8 cellular contexts compared by ENCODE assay signal in the genomic region with DNA sequence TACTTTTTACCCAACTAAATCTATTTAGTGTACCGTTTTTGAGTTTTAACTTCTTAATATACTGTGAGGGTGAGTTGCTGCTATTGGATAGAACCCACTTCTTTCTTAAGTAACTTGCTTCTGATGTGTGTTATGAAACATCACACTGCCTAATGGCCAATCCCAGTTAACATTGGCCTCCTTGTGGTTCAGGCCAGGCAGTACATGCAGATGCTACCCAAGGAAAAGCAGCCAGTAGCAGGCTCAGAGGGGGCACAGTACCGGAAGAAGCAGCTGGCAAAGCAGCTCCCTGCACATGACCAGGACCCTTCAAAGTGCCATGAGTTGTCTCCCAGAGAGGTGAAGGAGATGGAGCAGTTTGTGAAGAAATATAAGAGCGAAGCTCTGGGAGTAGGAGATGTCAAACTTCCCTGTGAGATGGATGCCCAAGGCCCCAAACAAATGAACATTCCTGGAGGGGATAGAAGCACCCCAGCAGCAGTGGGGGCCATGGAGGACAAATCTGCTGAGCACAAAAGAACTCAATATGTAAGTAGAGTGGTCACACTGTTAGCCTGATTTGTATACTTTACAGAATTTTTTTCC. TPM values are rescaled to one million over a fixed set of nuclear protein-coding genes. Genes with fewer than 3 reads are reported as not detected.
A peak's percentile ranks its signal among the peaks of the same experiment; 100 is the strongest.
DNase-seq lines count a peak whose midpoint lies in the region; TF ChIP-seq lines count a peak whose summit lies in the region.

No MANE protein-coding gene starts in this region.

- in situ Hi-C loops in ACHN (cut with HindIII; ENCODE audit: low pct_ligation_motif_present, low pct_unique_long_range_greater_than_20kb, low sequenced_read_pairs), result loop anchor here (10.0 to 25.0 kb wide), 3 partner anchors 75 to 537 kb away; partner anchors contain the start of gene CAV1

- no peak for TF ChIP-seq POLR2A in ovary (IDR thresholded peaks at IDR 0.05)

- H3K27ac ChIP-seq in mesenchymal stem cell (ENCODE audit: low read length, poor library complexity, severe bottlenecking) (no peak overlapping the region), ovary (no peak overlapping the region)

- no peak overlapping the region for H2BK5ac ChIP-seq in mesenchymal stem cell (ENCODE audit: low read depth, low read length, poor library complexity, severe bottlenecking)

- H3K9ac ChIP-seq in mesenchymal stem cell (ENCODE audit: low read length), result no peak overlapping the region

- H3K79me1 ChIP-seq in mesenchymal stem cell (replicated peaks; ENCODE audit: low read length, poor library complexity, severe bottlenecking), result peaks cover 13% of the 10 kb centered on the region

- H4K91ac ChIP-seq in mesenchymal stem cell (ENCODE audit: low read length), result no peak overlapping the region

- TF ChIP-seq CTCF in GM12873 (IDR thresholded peaks at IDR 0.05; ENCODE audit: insufficient read depth, low read depth, low read length, missing control alignments) (peak; percentile 57), ovary (IDR thresholded peaks at IDR 0.05) (no peak)

- H4K8ac ChIP-seq in mesenchymal stem cell (ENCODE audit: low read length), result peak overlapping the region; percentile 50

- 97% methylated on average over 2 of the region's 3 CpGs for WGBS in mesenchymal stem cell
- 88 to 91% (median 90%) methylated on average over 3 of the region's 3 CpGs for WGBS in ovary, 3 donors

- no peak overlapping the region for H2BK15ac ChIP-seq in mesenchymal stem cell (ENCODE audit: low read depth, poor library complexity, severe bottlenecking)

- H3K27me3 ChIP-seq in mesenchymal stem cell (ENCODE audit: control insufficient read depth in 1 of 2, insufficient read depth in 1 of 2, low read length in 2 of 2) (no peaks in the 10 kb centered on the region), ovary (no peaks in the 10 kb centered on the region)

- H3K4me2 ChIP-seq in mesenchymal stem cell (ENCODE audit: low read length, poor library complexity, severe bottlenecking), result no peak overlapping the region

- H2AFZ ChIP-seq in mesenchymal stem cell (ENCODE audit: low read depth, low read length), result no peak overlapping the region

- intact Hi-C loops in ovary (cut with DNase I), result loop anchor here in 2 of 4 donors (10.0 kb wide), 1 partner anchor 555 kb away; no protein-coding TSS in a partner anchor

- no peak overlapping the region for H3K14ac ChIP-seq in mesenchymal stem cell (ENCODE audit: low read length in 2 of 2)

- TF ChIP-seq EP300 in Ishikawa (IDR thresholded peaks at IDR 0.05; ENCODE audit: borderline replicate concordance) (no peak), ovary (IDR thresholded peaks at IDR 0.05) (no peak)

- no peak overlapping the region for H3K4ac ChIP-seq in mesenchymal stem cell (ENCODE audit: low read depth in 1 of 2, low read length in 2 of 2)

- DNase-seq in ACHN (peak; percentile 71), astrocyte of the hippocampus (ENCODE audit: low read depth, low spot score) (peak; percentile 46), mesenchymal stem cell (peak; percentile 66), ovary (no peak), GM19240 (ENCODE audit: insufficient read length, low spot score) (no peak)
- DNase-seq in effector CD8-positive, alpha-beta T cell (lab: John Stamatoyannopoulos, UW), result no peak

- H3K36me3 ChIP-seq in mesenchymal stem cell (ENCODE audit: control insufficient read depth in 1 of 2, insufficient read depth in 2 of 2, low read depth in 1 of 2, low read length in 2 of 2) (peaks cover 5 to 7% of the 10 kb centered on the region in 2 experiments), ovary (no peaks in the 10 kb centered on the region)

- TF ChIP-seq RAD21 in Ishikawa (IDR thresholded peaks at IDR 0.05; ENCODE audit: low read depth), result peak; percentile 32; the same call in 1 of the 2 replicates

- no peak overlapping the region for H2AK5ac ChIP-seq in mesenchymal stem cell (ENCODE audit: low read length, severe bottlenecking)

- H3K4me1 ChIP-seq in mesenchymal stem cell (ENCODE audit: control insufficient read depth, insufficient read depth, low read depth, low read length) (no peaks in the 10 kb centered on the region), ovary (ENCODE audit: insufficient read depth) (no peaks in the 10 kb centered on the region)

- H3K23ac ChIP-seq in mesenchymal stem cell (ENCODE audit: low read length in 2 of 2), result no peak overlapping the region

- H3K9me3 ChIP-seq in mesenchymal stem cell (ENCODE audit: control insufficient read depth, low read length) (no peaks in the 10 kb centered on the region), ovary (no peaks in the 10 kb centered on the region)

- H3K18ac ChIP-seq in mesenchymal stem cell (ENCODE audit: low read depth in 1 of 2, low read length in 2 of 2), result no peak overlapping the region

- H3K4me3 ChIP-seq in mesenchymal stem cell (ENCODE audit: insufficient read depth in 1 of 2, low read depth in 1 of 2, low read length in 2 of 2) (no peak overlapping the region), ovary (no peak overlapping the region)

- H2BK120ac ChIP-seq in mesenchymal stem cell (ENCODE audit: low read depth, low read length), result no peak overlapping the region

- no peak overlapping the region for H2BK12ac ChIP-seq in mesenchymal stem cell (ENCODE audit: low read length in 2 of 2)

TF ChIP-seq in Ishikawa, 13 proteins besides CTCF, POLR2A, EP300 and RAD21:
- TF ChIP-seq TEAD4 (IDR thresholded peaks at IDR 0.05) (no peak), EGR1 (IDR thresholded peaks at IDR 0.05) (no peak), TAF1 (IDR thresholded peaks at IDR 0.05; ENCODE audit: low read depth) (no peak), CEBPB (IDR thresholded peaks at IDR 0.05) (no peak), NFIC (IDR thresholded peaks at IDR 0.05) (no peak), CREB1 (IDR thresholded peaks at IDR 0.05; ENCODE audit: low read depth) (no peak), ZBTB7A (IDR thresholded peaks at IDR 0.05; ENCODE audit: low read depth) (no peak)

RNA-seq across cellular contexts. Expression of gene TES, which starts 39.7 kb away (rescaled TPM):
- polyA plus RNA-seq in mesenchymal stem cell (2013, experiment 1 of 2), result 47.6 TPM
- polyA plus RNA-seq in mesenchymal stem cell (2013, experiment 2 of 2), result 50.2 TPM
- total RNA-seq in ovary, result 10 to 100 TPM in 4 of 7 donors, 1 to 10 TPM in 3; 6.0 to 52.3 (median 11.0) TPM
- 10 to 100 TPM; 11.1 to 65.0 TPM for polyA plus RNA-seq in ovary

Comparison
In these comparisons a context has a peak if more than half of its experiments do, and no peak if none do; other contexts are left out.
1. DNase-seq: peak in ACHN (single experiment), astrocyte of the hippocampus (single experiment) and mesenchymal stem cell (single experiment); none in ovary (0 of 5), GM19240 (single experiment) and effector CD8-positive, alpha-beta T cell (single experiment).